In genomic region chr20:53914861-53915458, GRCh38 we compare ENCODE assay signal across 8 cellular contexts.
DNase-seq lines count a peak whose midpoint lies in the region; TF ChIP-seq lines count a peak whose summit lies in the region.

No MANE protein-coding gene starts in this region.

- H3K4me3 Mint-ChIP-seq in activated CD4-positive, alpha-beta T cell treated with anti-CD3 and anti-CD28 coated beads, Interleukin-2, amount 10 ng/mL, durations not matched to agents 7 days and 5 days, result peak overlapping the region; percentile 88

- H3K27ac Mint-ChIP-seq in activated CD4-positive, alpha-beta T cell treated with anti-CD3 and anti-CD28 coated beads, Interleukin-2, amount 10 ng/mL, durations not matched to agents 7 days and 5 days, result peak overlapping the region; percentile 90

- H3K4me1 Mint-ChIP-seq in activated CD4-positive, alpha-beta T cell treated with anti-CD3 and anti-CD28 coated beads, Interleukin-2, amount 10 ng/mL, durations not matched to agents 7 days and 5 days, result peaks cover 40% of the 10 kb centered on the region

- H3K4me1 ChIP-seq in adipocyte (ENCODE audit: control insufficient read depth, insufficient read depth, low read length), result peaks cover 38% of the 10 kb centered on the region
- H3K4me1 ChIP-seq in stomach smooth muscle (ENCODE audit: control insufficient read depth, insufficient read depth, low read length), result peaks cover 25% of the 10 kb centered on the region

- H3K9ac ChIP-seq in adipocyte (ENCODE audit: low read length) (peak overlapping the region; percentile 90), stomach smooth muscle (ENCODE audit: low read length in 2 of 2) (peak overlapping the region; percentile 81 to 86)

- H3K27me3 Mint-ChIP-seq in activated CD4-positive, alpha-beta T cell treated with anti-CD3 and anti-CD28 coated beads, Interleukin-2, amount 10 ng/mL, durations not matched to agents 7 days and 5 days, result no peaks in the 10 kb centered on the region

- H3K36me3 Mint-ChIP-seq in activated CD4-positive, alpha-beta T cell treated with anti-CD3 and anti-CD28 coated beads, Interleukin-2, amount 10 ng/mL, durations not matched to agents 7 days and 5 days (ENCODE audit: low read depth), result peaks cover 4% of the 10 kb centered on the region

- H3K4me3 ChIP-seq in adipocyte (ENCODE audit: low read length) (peak overlapping the region; percentile 85), stomach smooth muscle (ENCODE audit: low read length in 2 of 2) (peak overlapping the region; percentile 89 to 99)

- H3K27me3 ChIP-seq in adipocyte (replicated peaks; ENCODE audit: control insufficient read depth, insufficient read depth, low read length), result no peaks in the 10 kb centered on the region
- H3K27me3 ChIP-seq in stomach smooth muscle (ENCODE audit: control insufficient read depth in 1 of 2, insufficient read depth in 2 of 2, low read length in 2 of 2), result no peaks in the 10 kb centered on the region

- CTCF ChIA-PET in activated CD4-positive, alpha-beta T cell treated with anti-CD3 and anti-CD28 coated beads, Interleukin-2, amount 10 ng/mL, durations not matched to agents 7 days and 5 days (lab: Charles Lee), result interaction anchor here (0.6 to 4.7 kb wide), 28 partner anchors 8 to 1183 kb away, joined by 3 to 36 read pairs (median 8); no protein-coding TSS in a partner anchor

- TF ChIP-seq CTCF in GM20000 (IDR thresholded peaks at IDR 0.05; ENCODE audit: extremely low read depth, missing control alignments), result no peak

- peaks cover 7% of the 10 kb centered on the region for H3K9me3 Mint-ChIP-seq in activated CD4-positive, alpha-beta T cell treated with anti-CD3 and anti-CD28 coated beads, Interleukin-2, amount 10 ng/mL, durations not matched to agents 7 days and 5 days

- H3K36me3 ChIP-seq in adipocyte (ENCODE audit: control insufficient read depth, insufficient read depth, low read length, severe bottlenecking) (no peaks in the 10 kb centered on the region), stomach smooth muscle (ENCODE audit: control insufficient read depth in 2 of 2, insufficient read depth in 2 of 2, low read length in 2 of 2) (no peaks in the 10 kb centered on the region)

- POLR2A ChIA-PET in activated CD4-positive, alpha-beta T cell treated with anti-CD3 and anti-CD28 coated beads, Interleukin-2, amount 10 ng/mL, durations not matched to agents 7 days and 5 days (lab: Charles Lee), result interaction anchor here (1.5 kb wide), 1 partner anchor 42 kb away, joined by 6 read pairs; no protein-coding TSS in a partner anchor

- no peaks in the 10 kb centered on the region for H3K9me3 ChIP-seq in adipocyte (ENCODE audit: control insufficient read depth, low read length)
- no peaks in the 10 kb centered on the region for H3K9me3 ChIP-seq in stomach smooth muscle (ENCODE audit: control insufficient read depth in 2 of 2, low read length in 2 of 2)

- DNase-seq in activated CD4-positive, alpha-beta T cell treated with anti-CD3 and anti-CD28 coated beads, Interleukin-2, amount 10 ng/mL, durations not matched to agents 7 days and 5 days, result no peak
- DNase-seq in activated CD4-positive, alpha-beta T cell treated with anti-CD3 and anti-CD28 coated beads for 4 hours, result no peak
- DNase-seq in adipocyte (ENCODE audit: low read depth) (peak; percentile 34), islet precursor cell (peak; percentile 39), NCI-H2029 (lab: John Stamatoyannopoulos, UW) (no peak), GM20000 (ENCODE audit: low spot score) (no peak), SKM-1 treated with dmso at 0.1 percent for 144 hours (lab: John Stamatoyannopoulos, UW; ENCODE audit: unreplicated experiment) (no peak)

- H3K27ac ChIP-seq in stomach smooth muscle (ENCODE audit: low read length), result peak overlapping the region; percentile 80

Comparison
In these comparisons a context has a peak if more than half of its experiments do, and no peak if none do; other contexts are left out.
1. DNase-seq: peak in adipocyte (single experiment) and islet precursor cell (single experiment); none in activated CD4-positive, alpha-beta T cell treated with anti-CD3 and anti-CD28 coated beads, Interleukin-2, amount 10 ng/mL, durations not matched to agents 7 days and 5 days (single experiment), activated CD4-positive, alpha-beta T cell treated with anti-CD3 and anti-CD28 coated beads for 4 hours (0 of 2), NCI-H2029 (single experiment), GM20000 (single experiment) and SKM-1 treated with dmso at 0.1 percent for 144 hours (single experiment).